ENCODE assay signal across 1 cellular context in the genomic region with DNA sequence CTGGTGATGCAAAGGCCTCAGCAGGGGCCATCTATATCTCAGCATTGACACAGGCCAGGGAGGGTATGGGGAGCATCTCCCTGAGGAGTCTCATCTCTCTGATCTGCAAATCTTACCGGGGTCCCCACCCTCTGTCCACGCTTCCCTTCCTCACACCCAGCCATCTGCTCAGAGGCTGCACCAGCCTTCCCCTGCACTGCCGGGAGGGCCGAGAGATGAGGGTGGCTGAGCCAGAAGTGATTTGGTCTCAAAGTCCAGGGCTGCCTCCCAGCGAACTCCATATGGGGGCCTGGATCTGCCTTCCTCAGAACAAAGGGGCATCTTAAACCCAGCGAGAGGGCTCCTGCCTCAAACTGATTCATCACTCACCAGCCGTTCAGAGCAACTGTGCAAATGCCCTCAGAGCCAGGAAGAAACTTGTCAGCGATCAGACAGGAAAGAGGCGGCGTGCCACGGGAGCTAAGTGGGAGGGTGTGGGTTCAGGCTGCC.
TF ChIP-seq lines count a peak whose summit lies in the region.

No MANE protein-coding gene starts in this region.

TF ChIP-seq in IMR-90, 13 proteins besides CTCF, POLR2A, EP300 and RAD21:
- TF ChIP-seq SMC3 (IDR thresholded peaks at IDR 0.05; ENCODE audit: low read depth, low read length) (no peak), CHD1 (IDR thresholded peaks at IDR 0.05; ENCODE audit: low read depth, low read length) (no peak), MAFK (IDR thresholded peaks at IDR 0.05; ENCODE audit: low read depth, low read length) (no peak), MXI1 (IDR thresholded peaks at IDR 0.05; ENCODE audit: borderline replicate concordance, low read depth, low read length) (no peak), RFX5 (IDR thresholded peaks at IDR 0.05; ENCODE audit: low read depth, low read length) (no peak), NFE2L2 (IDR thresholded peaks at IDR 0.05; ENCODE audit: low read depth, low read length) (no peak), RCOR1 (IDR thresholded peaks at IDR 0.05; ENCODE audit: insufficient replicate concordance, low read length) (no peak), CEBPB (IDR thresholded peaks at IDR 0.05; ENCODE audit: low read depth, low read length) (no peak), FOS (IDR thresholded peaks at IDR 0.05; ENCODE audit: low read depth, low read length) (no peak), MAZ (IDR thresholded peaks at IDR 0.05; ENCODE audit: borderline replicate concordance, low read depth, low read length) (no peak), BHLHE40 (IDR thresholded peaks at IDR 0.05; ENCODE audit: low read depth, low read length) (no peak)
- TF ChIP-seq, protein P1, sequence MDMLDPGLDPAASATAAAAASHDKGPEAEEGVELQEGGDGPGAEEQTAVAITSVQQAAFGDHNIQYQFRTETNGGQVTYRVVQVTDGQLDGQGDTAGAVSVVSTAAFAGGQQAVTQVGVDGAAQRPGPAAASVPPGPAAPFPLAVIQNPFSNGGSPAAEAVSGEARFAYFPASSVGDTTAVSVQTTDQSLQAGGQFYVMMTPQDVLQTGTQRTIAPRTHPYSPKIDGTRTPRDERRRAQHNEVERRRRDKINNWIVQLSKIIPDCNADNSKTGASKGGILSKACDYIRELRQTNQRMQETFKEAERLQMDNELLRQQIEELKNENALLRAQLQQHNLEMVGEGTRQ (IDR thresholded peaks at IDR 0.05; ENCODE audit: low read depth, low read length) = no peak
- TF ChIP-seq, protein P2, sequence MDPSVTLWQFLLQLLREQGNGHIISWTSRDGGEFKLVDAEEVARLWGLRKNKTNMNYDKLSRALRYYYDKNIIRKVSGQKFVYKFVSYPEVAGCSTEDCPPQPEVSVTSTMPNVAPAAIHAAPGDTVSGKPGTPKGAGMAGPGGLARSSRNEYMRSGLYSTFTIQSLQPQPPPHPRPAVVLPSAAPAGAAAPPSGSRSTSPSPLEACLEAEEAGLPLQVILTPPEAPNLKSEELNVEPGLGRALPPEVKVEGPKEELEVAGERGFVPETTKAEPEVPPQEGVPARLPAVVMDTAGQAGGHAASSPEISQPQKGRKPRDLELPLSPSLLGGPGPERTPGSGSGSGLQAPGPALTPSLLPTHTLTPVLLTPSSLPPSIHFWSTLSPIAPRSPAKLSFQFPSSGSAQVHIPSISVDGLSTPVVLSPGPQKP (IDR thresholded peaks at IDR 0.05; ENCODE audit: borderline replicate concordance, low read depth, low read length) = no peak
